ENCODE assay signal across 2 cellular contexts in genomic region chr12:48873534-48873933, GRCh38. TPM values are rescaled to one million over a fixed set of nuclear protein-coding genes. Genes with fewer than 3 reads are reported as not detected.
"Had no signal": no experiment of that assay in that cellular context is flagged by ENCODE, and none has a peak within 500 bp of the region (broad histone marks: within the 10 kb centered on the region; RNA-seq: fewer than 3 reads in every experiment).

No MANE protein-coding gene starts in this region.

RNA-seq across cellular contexts. Expression of gene RND1, which starts 7.9 kb away (rescaled TPM):
- total RNA-seq: LHCN-M2, RPMI7951 had no signal
